13 cellular contexts compared by ENCODE assay signal in the genomic region with DNA sequence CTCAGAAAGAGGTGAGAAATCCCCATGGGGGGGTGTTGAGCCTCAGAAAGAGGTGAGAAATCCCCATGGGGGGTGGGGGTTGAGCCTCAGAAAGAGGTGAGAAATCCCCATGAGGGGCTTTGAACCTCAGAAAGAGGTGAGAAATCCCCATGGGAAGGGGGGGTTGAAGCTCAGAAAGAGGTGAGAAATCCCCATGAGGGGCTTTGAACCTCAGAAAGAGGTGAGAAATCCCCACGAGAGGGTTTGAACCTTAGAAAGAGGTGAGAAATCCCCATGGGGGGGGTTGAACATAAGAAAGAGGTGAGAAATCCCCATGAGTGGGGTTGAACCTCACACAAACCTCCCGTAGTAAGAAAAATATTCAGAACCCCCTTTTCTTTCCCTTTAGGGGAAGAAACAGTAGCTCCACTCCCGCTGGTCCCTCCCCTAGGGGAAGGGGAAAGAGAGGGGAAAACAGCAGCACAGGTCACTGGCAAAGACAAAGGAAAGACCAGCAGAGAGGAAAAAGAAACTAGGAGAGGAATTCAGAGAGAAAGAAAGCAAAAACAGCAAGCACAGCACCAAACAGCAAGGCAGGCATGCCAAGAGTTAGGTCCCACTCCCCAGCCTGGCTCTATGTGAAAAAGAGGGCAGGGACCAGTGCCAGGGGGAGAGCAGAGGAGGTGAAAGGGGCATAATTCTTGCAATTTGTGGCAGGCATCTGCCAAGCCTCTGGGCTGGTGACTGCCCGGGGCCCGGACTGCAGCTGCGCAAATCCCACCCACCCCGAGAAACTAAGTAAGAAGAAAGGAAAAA. TPM values are rescaled to one million over a fixed set of nuclear protein-coding genes. Genes with fewer than 3 reads are reported as not detected.
A peak's percentile ranks its signal among the peaks of the same experiment; 100 is the strongest.
DNase-seq lines count a peak whose midpoint lies in the region; ATAC-seq lines count a peak whose summit lies in the region.
"Had no signal": no experiment of that assay in that cellular context is flagged by ENCODE, and none has a peak within 500 bp of the region (broad histone marks: within the 10 kb centered on the region; RNA-seq: fewer than 3 reads in every experiment).

No MANE protein-coding gene starts in this region.

- no peak overlapping the region for H2BK120ac ChIP-seq in neuronal stem cell (ENCODE audit: low read depth, low read length)

- H3K4ac ChIP-seq in neuronal stem cell (ENCODE audit: low read length), result no peak overlapping the region

- 92% methylated on average over 6 of the region's 7 CpGs for WGBS in HUES64
- no CpG with 5 or more reads among the region's 7 CpGs for WGBS in neuronal stem cell (ENCODE audit: extremely low coverage in 2 of 2, insufficient read length in 2 of 2, insufficient replicate concordance in 1 of 2), 2 donors

- H3K23ac ChIP-seq in neuronal stem cell (ENCODE audit: low read depth, low read length, poor library complexity), result no peak overlapping the region

- H3K9me3 ChIP-seq in HUES64 (ENCODE audit: insufficient read depth, low read depth, low read length) (peaks cover 3% of the 10 kb centered on the region; the same call in 1 of the 2 replicates), neuronal stem cell (replicated peaks in 1 of 2; ENCODE audit: control insufficient read depth in 2 of 2, insufficient read depth in 1 of 2, low read depth in 1 of 2, low read length in 2 of 2) (no peaks in the 10 kb centered on the region)
- H3K9me3 ChIP-seq: suprapubic skin had no signal

- intact Hi-C loops in activated CD4-positive, alpha-beta memory T cell treated with anti-CD3 and anti-CD28 coated beads for 36 hours (cut with micrococcal nuclease), result no loop called here

- no peak overlapping the region for H4K8ac ChIP-seq in neuronal stem cell (ENCODE audit: low read depth, low read length)

- H2BK5ac ChIP-seq in neuronal stem cell (ENCODE audit: low read length), result no peak overlapping the region

- CTCF ChIA-PET in activated CD4-positive, alpha-beta memory T cell treated with anti-CD3 and anti-CD28 coated beads for 36 hours (lab: Charles Lee), result no interaction called here
- CTCF ChIA-PET in activated CD4-positive, alpha-beta memory T cell treated with anti-CD3 and anti-CD28 coated beads, Interleukin-2, amount 10 ng/mL, durations not matched to agents 7 days and 5 days (lab: Charles Lee), result interaction anchor here (0.7 kb wide), 1 partner anchor 12 kb away, joined by 3 read pairs; no protein-coding TSS in a partner anchor

- H3K27me3 ChIP-seq in HUES64 (ENCODE audit: insufficient read depth, low read length) (no peaks in the 10 kb centered on the region), neuronal stem cell (ENCODE audit: control insufficient read depth in 3 of 3, insufficient read depth in 3 of 3, low read depth in 1 of 3, low read length in 3 of 3) (no peaks in the 10 kb centered on the region)
- H3K27me3 ChIP-seq: suprapubic skin had no signal

- ATAC-seq in HG02981 (IDR thresholded peaks at IDR 0.05; ENCODE audit: unreplicated experiment), result no peak

- peaks cover 37% of the 10 kb centered on the region for H3K4me1 ChIP-seq in HUES64 (ENCODE audit: insufficient read depth, low read length)
- H3K4me1 ChIP-seq in neuronal stem cell (ENCODE audit: control insufficient read depth in 2 of 2, insufficient read depth in 1 of 2, low read depth in 1 of 2, low read length in 2 of 2), result no peaks in the 10 kb centered on the region
- H3K4me1 ChIP-seq: suprapubic skin had no signal

- no peak overlapping the region for H3K18ac ChIP-seq in neuronal stem cell (ENCODE audit: low read length)

- H3K27me3 Mint-ChIP-seq in activated CD4-positive, alpha-beta memory T cell treated with anti-CD3 and anti-CD28 coated beads for 36 hours, result no peaks in the 10 kb centered on the region
- H3K27me3 Mint-ChIP-seq in activated CD4-positive, alpha-beta memory T cell treated with anti-CD3 and anti-CD28 coated beads, Interleukin-2, amount 10 ng/mL, durations not matched to agents 7 days and 5 days, result peaks cover 3% of the 10 kb centered on the region

- H3K9me3 Mint-ChIP-seq in activated CD4-positive, alpha-beta memory T cell treated with anti-CD3 and anti-CD28 coated beads for 36 hours, result peaks cover 5% of the 10 kb centered on the region
- H3K9me3 Mint-ChIP-seq in activated CD4-positive, alpha-beta memory T cell treated with anti-CD3 and anti-CD28 coated beads, Interleukin-2, amount 10 ng/mL, durations not matched to agents 7 days and 5 days, result no peaks in the 10 kb centered on the region

- H3K27ac ChIP-seq in HUES64 (ENCODE audit: low read depth, low read length) (peak overlapping the region; percentile 47; the same call in 1 of the 2 replicates), neuronal stem cell (replicated peaks; ENCODE audit: low read length) (no peak overlapping the region)
- H3K27ac ChIP-seq: GM23248, skin epidermis, suprapubic skin had no signal

- POLR2A ChIA-PET in activated CD4-positive, alpha-beta memory T cell treated with anti-CD3 and anti-CD28 coated beads for 36 hours (lab: Charles Lee), result no interaction called here
- POLR2A ChIA-PET in activated CD4-positive, alpha-beta memory T cell treated with anti-CD3 and anti-CD28 coated beads, Interleukin-2, amount 10 ng/mL, durations not matched to agents 7 days and 5 days (lab: Charles Lee), result no interaction called here

- peak; percentile 34 for DNase-seq in activated CD4-positive, alpha-beta memory T cell treated with anti-CD3 and anti-CD28 coated beads for 36 hours
- DNase-seq in activated CD4-positive, alpha-beta memory T cell treated with anti-CD3 and anti-CD28 coated beads, Interleukin-2, amount 10 ng/mL, durations not matched to agents 7 days and 5 days, result no peak
- peak; percentile 7 for DNase-seq in central memory CD4-positive, alpha-beta T cell
- no peak for DNase-seq in neuronal stem cell (ENCODE audit: low spot score)
- no peak for DNase-seq in glomerular visceral epithelial cell (ENCODE audit: extremely low spot score)
- no peak for DNase-seq in AG08396 (ENCODE audit: low spot score)
- DNase-seq: GM23248, NCI-H1417 treated with DMSO at 0.1 percent for 48 hours, NCI-H524 had no signal

- H2AK5ac ChIP-seq in neuronal stem cell (ENCODE audit: low read depth, low read length), result no peak overlapping the region

- no peaks in the 10 kb centered on the region for H3K36me3 Mint-ChIP-seq in activated CD4-positive, alpha-beta memory T cell treated with anti-CD3 and anti-CD28 coated beads for 36 hours
- H3K36me3 Mint-ChIP-seq in activated CD4-positive, alpha-beta memory T cell treated with anti-CD3 and anti-CD28 coated beads, Interleukin-2, amount 10 ng/mL, durations not matched to agents 7 days and 5 days (ENCODE audit: low read depth), result no peaks in the 10 kb centered on the region

- no peak overlapping the region for H3K4me3 Mint-ChIP-seq in activated CD4-positive, alpha-beta memory T cell treated with anti-CD3 and anti-CD28 coated beads for 36 hours
- H3K4me3 Mint-ChIP-seq in activated CD4-positive, alpha-beta memory T cell treated with anti-CD3 and anti-CD28 coated beads, Interleukin-2, amount 10 ng/mL, durations not matched to agents 7 days and 5 days, result no peak overlapping the region

- no peak overlapping the region for H2BK15ac ChIP-seq in neuronal stem cell (ENCODE audit: low read length)

- H2AFZ ChIP-seq in neuronal stem cell (ENCODE audit: low read length), result peak overlapping the region; percentile 35
- H2AFZ ChIP-seq: GM23248 had no signal

- no peak overlapping the region for H3K14ac ChIP-seq in neuronal stem cell (ENCODE audit: low read length)

- no peak overlapping the region for H4K91ac ChIP-seq in neuronal stem cell (ENCODE audit: low read depth, low read length, poor library complexity)

- H3K4me1 Mint-ChIP-seq in activated CD4-positive, alpha-beta memory T cell treated with anti-CD3 and anti-CD28 coated beads for 36 hours (ENCODE audit: low read depth), result peaks cover 32% of the 10 kb centered on the region
- H3K4me1 Mint-ChIP-seq in activated CD4-positive, alpha-beta memory T cell treated with anti-CD3 and anti-CD28 coated beads, Interleukin-2, amount 10 ng/mL, durations not matched to agents 7 days and 5 days, result peaks cover 16% of the 10 kb centered on the region

- H3K4me3 ChIP-seq in HUES64 (ENCODE audit: low read length) (no peak overlapping the region), neuronal stem cell (ENCODE audit: low read length in 2 of 2) (no peak overlapping the region)
- H3K4me3 ChIP-seq: GM23248, skin epidermis, suprapubic skin had no signal

- H3K79me1 ChIP-seq in neuronal stem cell (ENCODE audit: low read depth, low read length), result no peaks in the 10 kb centered on the region

- H3K9ac ChIP-seq in HUES64 (ENCODE audit: low read depth, low read length) (peak overlapping the region; percentile 47; the same call in 1 of the 2 replicates), neuronal stem cell (ENCODE audit: low read depth, low read length, poor library complexity) (no peak overlapping the region)
- H3K9ac ChIP-seq: GM23248 had no signal

- H3K4me2 ChIP-seq in neuronal stem cell (ENCODE audit: insufficient read depth, low read length, poor library complexity, severe bottlenecking), result no peak overlapping the region

- H3K36me3 ChIP-seq in HUES64 (ENCODE audit: insufficient read depth, low read length) (no peaks in the 10 kb centered on the region), neuronal stem cell (replicated peaks in 1 of 2; ENCODE audit: control insufficient read depth in 2 of 2, insufficient read depth in 2 of 2, low read length in 2 of 2) (no peaks in the 10 kb centered on the region)
- H3K36me3 ChIP-seq: suprapubic skin had no signal

- no peak overlapping the region for H2BK12ac ChIP-seq in neuronal stem cell (ENCODE audit: low read length)

- H3K27ac Mint-ChIP-seq in activated CD4-positive, alpha-beta memory T cell treated with anti-CD3 and anti-CD28 coated beads for 36 hours, result peak overlapping the region; percentile 10
- no peak overlapping the region for H3K27ac Mint-ChIP-seq in activated CD4-positive, alpha-beta memory T cell treated with anti-CD3 and anti-CD28 coated beads, Interleukin-2, amount 10 ng/mL, durations not matched to agents 7 days and 5 days

RNA-seq across cellular contexts. Expression of a gene that starts 14.9 kb away (rescaled TPM):
- 10 to 100 TPM; 14.8 to 15.8 TPM for total RNA-seq in activated CD4-positive, alpha-beta memory T cell treated with anti-CD3 and anti-CD28 coated beads for 36 hours
- total RNA-seq in activated CD4-positive, alpha-beta memory T cell treated with anti-CD3 and anti-CD28 coated beads, Interleukin-2, amount 10 ng/mL, durations not matched to agents 7 days and 5 days, result 10 to 100 TPM; 22.9 to 23.9 TPM
- polyA plus RNA-seq in HUES64 (2013, experiment 1 of 2), result 14.0 TPM
- 13.9 TPM for polyA plus RNA-seq in HUES64 (2013, experiment 2 of 2)
- 15.9 TPM for polyA plus RNA-seq in neuronal stem cell (2013, experiment 1 of 2)
- polyA plus RNA-seq in neuronal stem cell (2013, experiment 2 of 2), result 16.1 TPM

RNA-seq across cellular contexts. Expression of a gene that starts 58.1 kb away (rescaled TPM):
- total RNA-seq in activated CD4-positive, alpha-beta memory T cell treated with anti-CD3 and anti-CD28 coated beads for 36 hours, result 10 to 100 TPM; 33.6 to 33.9 TPM
- total RNA-seq in activated CD4-positive, alpha-beta memory T cell treated with anti-CD3 and anti-CD28 coated beads, Interleukin-2, amount 10 ng/mL, durations not matched to agents 7 days and 5 days, result 10 to 100 TPM; 25.3 to 26.8 TPM
- polyA plus RNA-seq in HUES64 (2013, experiment 1 of 2), result 47.7 TPM
- 48.1 TPM for polyA plus RNA-seq in HUES64 (2013, experiment 2 of 2)
- 30.9 TPM for polyA plus RNA-seq in neuronal stem cell (2013, experiment 1 of 2)
- polyA plus RNA-seq in neuronal stem cell (2013, experiment 2 of 2), result 31.6 TPM

Comparison
In these comparisons a context has a peak if more than half of its experiments do, and no peak if none do; other contexts are left out.
1. DNase-seq: peak in activated CD4-positive, alpha-beta memory T cell treated with anti-CD3 and anti-CD28 coated beads for 36 hours (single experiment) and central memory CD4-positive, alpha-beta T cell (single experiment); none in activated CD4-positive, alpha-beta memory T cell treated with anti-CD3 and anti-CD28 coated beads, Interleukin-2, amount 10 ng/mL, durations not matched to agents 7 days and 5 days (single experiment), neuronal stem cell (single experiment), glomerular visceral epithelial cell (single experiment) and AG08396 (single experiment).